Comparison of ENCODE assay signal across 10 cellular contexts in genomic region chr6:36727491-36728021, GRCh38. TPM values are rescaled to one million over a fixed set of nuclear protein-coding genes. Genes with fewer than 3 reads are reported as not detected.
DNase-seq lines count a peak whose midpoint lies in the region; ATAC-seq, FAIRE-seq and TF ChIP-seq lines count a peak whose summit lies in the region.
"Had no signal": no experiment of that assay in that cellular context is flagged by ENCODE, and none has a peak within 500 bp of the region (broad histone marks: within the 10 kb centered on the region; RNA-seq: fewer than 3 reads in every experiment).

No MANE protein-coding gene starts in this region.

- no peaks in the 10 kb centered on the region for H3K4me1 ChIP-seq in pancreas

- no peaks in the 10 kb centered on the region for H3K9me3 ChIP-seq in pancreas

- FAIRE-seq in pancreas (lab: Jason Lieb, UNC), result no peak

- peaks cover 13 to 21% of the 10 kb centered on the region in 2 donors for H3K4me1 Mint-ChIP-seq in effector memory CD8-positive, alpha-beta T cell (ENCODE audit: low read depth in 2 of 2)

- WGBS in pancreas, 2 donors, result 84 to 88% methylated on average over 7 of the region's 7 CpGs

- H3K27me3 Mint-ChIP-seq in effector memory CD8-positive, alpha-beta T cell, result no peaks in the 10 kb centered on the region

- H3K27ac Mint-ChIP-seq in effector memory CD8-positive, alpha-beta T cell, result peak overlapping the region in 1 of 2 donors; percentile 41
- H3K27ac Mint-ChIP-seq: GM23338 had no signal

- DNase-seq in AG08395 (ENCODE audit: low spot score) (peak; percentile 26), GDM1 (lab: John Stamatoyannopoulos, UW) (peak; percentile 28), NCI-H69 (lab: John Stamatoyannopoulos, UW) (peak; percentile 99), NCI-H446 treated with DMSO at 0.1 percent for 48 hours (lab: John Stamatoyannopoulos, UW) (no peak), pancreas (no peak)
- DNase-seq in effector memory CD8-positive, alpha-beta T cell, result no peak
- DNase-seq in stimulated activated naive CD8-positive, alpha-beta T cell treated with anti-CD3 and anti-CD28 coated beads, Interleukin-15, Interleukin-2, amounts not matched to agents 100 U/mL and 50 U/mL, for 24 hours, result no peak
- DNase-seq: caudate nucleus had no signal

- H3K9me3 Mint-ChIP-seq in effector memory CD8-positive, alpha-beta T cell, result no peaks in the 10 kb centered on the region
- H3K9me3 Mint-ChIP-seq: GM23338 had no signal

- no peaks in the 10 kb centered on the region for H3K36me3 Mint-ChIP-seq in effector memory CD8-positive, alpha-beta T cell (ENCODE audit: insufficient read depth)

- no peaks in the 10 kb centered on the region for H3K27me3 ChIP-seq in pancreas

- TF ChIP-seq CTCF in pancreas (IDR thresholded peaks at IDR 0.05), result no peak

- intact Hi-C loops in pancreas (cut with DNase I), result loop anchor here in 1 of 3 donors (10.0 kb wide), 1 partner anchor 103 kb away; no protein-coding TSS in a partner anchor

- H3K4me3 Mint-ChIP-seq in effector memory CD8-positive, alpha-beta T cell, result no peak overlapping the region
- H3K4me3 Mint-ChIP-seq: GM23338 had no signal

- no peak overlapping the region for H3K27ac ChIP-seq in pancreas

- no peaks in the 10 kb centered on the region for H3K36me3 ChIP-seq in pancreas

- H3K4me3 ChIP-seq in pancreas, result no peak overlapping the region
- H3K4me3 ChIP-seq: GM23338 had no signal

- ATAC-seq in effector memory CD8-positive, alpha-beta T cell (replicated peaks), result peak; percentile 22
- no peak for ATAC-seq in stimulated activated naive CD8-positive, alpha-beta T cell treated with anti-CD3 and anti-CD28 coated beads, Interleukin-15, Interleukin-2, amounts not matched to agents 100 U/mL and 50 U/mL, for 24 hours
- ATAC-seq in GM21515 (IDR thresholded peaks at IDR 0.05; ENCODE audit: unreplicated experiment), result no peak
- ATAC-seq in pancreas, result no peak
- ATAC-seq: GM23338 had no signal

RNA-seq across cellular contexts. Expression of gene RAB44, which starts 29.9 kb away (rescaled TPM):
- total RNA-seq in pancreas, result under 1 TPM in 5 of 6 donors, not detected in 1; 0.04 to 0.09 (median 0.09) TPM
- polyA plus RNA-seq in pancreas, result under 1 TPM; 0.04 to 0.14 TPM
- total RNA-seq: GM23338 had no signal
- polyA plus RNA-seq: GM23338 had no signal

RNA-seq across cellular contexts. Expression of gene CDKN1A, which starts 49.0 kb away (rescaled TPM):
- 100 to 1,000 TPM in 2 of 6 donors, 10 to 100 TPM in 4; 32.5 to 178 (median 53.2) TPM for total RNA-seq in pancreas
- 10 to 100 TPM; 22.3 to 42.2 TPM for polyA plus RNA-seq in pancreas

Comparison
In these comparisons a context has a peak if more than half of its experiments do, and no peak if none do; other contexts are left out.
1. DNase-seq: peak in AG08395 (single experiment), GDM1 (single experiment) and NCI-H69 (single experiment); none in effector memory CD8-positive, alpha-beta T cell (0 of 3), NCI-H446 treated with DMSO at 0.1 percent for 48 hours (single experiment), stimulated activated naive CD8-positive, alpha-beta T cell treated with anti-CD3 and anti-CD28 coated beads, Interleukin-15, Interleukin-2, amounts not matched to agents 100 U/mL and 50 U/mL, for 24 hours (single experiment) and pancreas (0 of 6).